8 cellular contexts compared by ENCODE assay signal in genomic region chr15:88264622-88265021, GRCh38. TPM values are rescaled to one million over a fixed set of nuclear protein-coding genes. Genes with fewer than 3 reads are reported as not detected.
"Had no signal": no experiment of that assay in that cellular context is flagged by ENCODE, and none has a peak within 500 bp of the region (broad histone marks: within the 10 kb centered on the region; RNA-seq: fewer than 3 reads in every experiment).

No MANE protein-coding gene starts in this region.

- H2AFZ ChIP-seq: GM23338 had no signal

- H3K4me3 ChIP-seq: GM23338 had no signal

- ATAC-seq: GM23338, HepG2 had no signal

- H3K4me2 ChIP-seq: GM23338 had no signal

- DNase-seq: H9, HCEC 1CT, HFFc6, KBM-7 had no signal

- H3K27ac ChIP-seq: HL-60 had no signal

RNA-seq across cellular contexts. Expression of gene NTRK3, which starts 8.1 kb away (rescaled TPM):
- polyA plus RNA-seq: HepG2, IgD-negative memory B cell had no signal
